ENCODE assay signal across 15 cellular contexts in the genomic region with DNA sequence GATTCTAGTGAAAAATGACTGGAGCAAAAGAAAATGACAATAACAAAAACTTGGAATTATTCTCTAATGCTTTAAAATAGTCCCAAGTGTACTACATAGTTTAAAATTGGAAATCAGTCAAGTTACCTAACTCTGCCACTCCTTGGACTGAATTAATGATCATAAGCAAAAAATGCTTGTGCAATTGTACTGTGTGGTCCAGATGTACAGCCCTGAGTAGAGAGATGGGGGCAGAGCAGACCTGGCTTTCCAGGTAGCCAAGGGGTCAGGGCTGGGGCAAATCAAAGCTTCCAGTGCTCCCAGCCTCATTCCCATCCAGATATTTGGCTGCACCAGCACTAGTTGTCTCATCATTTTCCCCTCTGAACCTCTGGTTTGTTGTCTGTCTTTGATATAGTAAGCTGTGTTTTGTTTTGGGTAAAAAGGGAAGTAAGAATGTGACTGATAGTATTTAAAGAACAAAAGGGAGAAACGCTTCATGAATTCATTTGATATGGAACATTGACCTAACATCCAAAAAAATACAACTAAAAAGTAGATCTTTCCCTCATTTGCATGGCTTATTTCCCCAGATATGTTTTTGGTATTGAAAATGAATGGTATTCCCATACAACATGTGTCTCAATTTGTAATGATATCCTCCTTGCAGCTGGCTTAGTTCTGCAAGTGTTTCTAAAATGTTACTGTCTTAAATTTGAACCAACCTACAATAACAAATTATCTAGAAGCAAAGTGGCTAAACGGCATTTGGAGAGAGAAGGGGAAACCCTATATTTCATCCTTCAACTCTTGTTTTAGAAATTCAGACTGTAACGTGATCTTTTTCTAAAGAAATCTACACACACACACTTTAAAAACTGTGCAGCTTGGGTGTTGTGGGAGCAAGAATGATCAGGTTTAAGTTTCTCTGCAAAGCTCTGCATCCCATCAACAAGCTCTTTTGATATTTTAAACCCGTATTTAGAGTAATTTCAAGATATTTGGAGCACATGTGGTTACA.
DNase-seq lines count a peak whose midpoint lies in the region; ATAC-seq and TF ChIP-seq lines count a peak whose summit lies in the region.
"Had no signal": no experiment of that assay in that cellular context is flagged by ENCODE, and none has a peak within 500 bp of the region (broad histone marks: within the 10 kb centered on the region; RNA-seq: fewer than 3 reads in every experiment).

No MANE protein-coding gene starts in this region.

- no peak overlapping the region for H2AFZ ChIP-seq in OCI-LY7 (ENCODE audit: low read length)

- no peaks in the 10 kb centered on the region for H3K9me2 ChIP-seq in OCI-LY7 (ENCODE audit: insufficient read depth, low read length)

- peak overlapping the region; percentile 33 to 67 for H3K4me3 Mint-ChIP-seq in stimulated activated naive B cell treated with anti-CD40 and anti-IgM and Interleukin-4, amounts not matched to agents 10 μg/mL and 1 μg/mL and 100 μg/mL, for 72 hours
- H3K4me3 Mint-ChIP-seq: activated T-helper 1 cell treated with anti-CD3 and anti-CD28 coated beads, Interleukin-12 subunit alpha, Interleukin-12 subunit beta, Interleukin-2, Interleukin-4 antibody, amounts not matched to agents 30 ng/mL and 10 ng/mL and 1 ng/mL, durations not matched to agents 14 hours and 24 hours and 36 hours had no signal

- H3K27me3 Mint-ChIP-seq in stimulated activated naive B cell treated with anti-CD40 and anti-IgM and Interleukin-4, amounts not matched to agents 10 μg/mL and 1 μg/mL and 100 μg/mL, for 72 hours, result no peaks in the 10 kb centered on the region

- intact Hi-C loops in OCI-LY7 (cut with micrococcal nuclease; ENCODE audit: unreplicated experiment), result loop anchor here (1.0 to 5.0 kb wide), 2 partner anchors 24 to 105 kb away; no protein-coding TSS in a partner anchor

- peaks cover 9% of the 10 kb centered on the region; the same call in 1 of the 2 replicates for H3K79me2 ChIP-seq in OCI-LY7 (ENCODE audit: insufficient read depth, low read depth, low read length)

- H3K4me1 Mint-ChIP-seq in stimulated activated naive B cell treated with anti-CD40 and anti-IgM and Interleukin-4, amounts not matched to agents 10 μg/mL and 1 μg/mL and 100 μg/mL, for 72 hours, result peaks cover 40 to 68% of the 10 kb centered on the region in 2 donors

- TF ChIP-seq CTCF in OCI-LY7 (conservative IDR thresholded peaks at IDR 0.05; ENCODE audit: low read length), result no peak

- peak overlapping the region; percentile 73 for H3K27ac Mint-ChIP-seq in stimulated activated naive B cell treated with anti-CD40 and anti-IgM and Interleukin-4, amounts not matched to agents 10 μg/mL and 1 μg/mL and 100 μg/mL, for 72 hours
- H3K27ac Mint-ChIP-seq: activated T-helper 1 cell treated with anti-CD3 and anti-CD28 coated beads, Interleukin-12 subunit alpha, Interleukin-12 subunit beta, Interleukin-2, Interleukin-4 antibody, amounts not matched to agents 30 ng/mL and 10 ng/mL and 1 ng/mL, durations not matched to agents 14 hours and 24 hours and 36 hours had no signal

- peak overlapping the region; percentile 81 for H3K4me2 ChIP-seq in OCI-LY7 (ENCODE audit: low read length)

- no peaks in the 10 kb centered on the region for H4K20me1 ChIP-seq in OCI-LY7 (ENCODE audit: insufficient read depth, low read length)

- peaks cover 3 to 4% of the 10 kb centered on the region in 2 donors for H3K36me3 Mint-ChIP-seq in stimulated activated naive B cell treated with anti-CD40 and anti-IgM and Interleukin-4, amounts not matched to agents 10 μg/mL and 1 μg/mL and 100 μg/mL, for 72 hours

- POLR2A ChIA-PET in OCI-LY7 (lab: Charles Lee), result interaction anchor here (0.6 to 10.0 kb wide), 17 partner anchors 12 to 1821 kb away, joined by 3 to 89 read pairs (median 5); partner anchors contain the start of genes PDSS2 and SOBP

- CTCF ChIA-PET in OCI-LY7 (lab: Charles Lee; ENCODE audit: unreplicated experiment), result interaction anchor here (1.2 to 1.3 kb wide), 3 partner anchors 14 to 325 kb away, joined by 3 to 4 read pairs (median 3); no protein-coding TSS in a partner anchor

- peak overlapping the region; percentile 92 for H3K27ac ChIP-seq in OCI-LY7 (ENCODE audit: low read depth, low read length, poor library complexity, severe bottlenecking)
- H3K27ac ChIP-seq: 22Rv1, SK-N-MC, thoracic aorta had no signal

- no peaks in the 10 kb centered on the region for H3K9me3 Mint-ChIP-seq in stimulated activated naive B cell treated with anti-CD40 and anti-IgM and Interleukin-4, amounts not matched to agents 10 μg/mL and 1 μg/mL and 100 μg/mL, for 72 hours
- H3K9me3 Mint-ChIP-seq: activated T-helper 1 cell treated with anti-CD3 and anti-CD28 coated beads, Interleukin-12 subunit alpha, Interleukin-12 subunit beta, Interleukin-2, Interleukin-4 antibody, amounts not matched to agents 30 ng/mL and 10 ng/mL and 1 ng/mL, durations not matched to agents 14 hours and 24 hours and 36 hours had no signal

- peak; percentile 72 for ATAC-seq in HG03095 (IDR thresholded peaks at IDR 0.05; ENCODE audit: unreplicated experiment)
- ATAC-seq in stimulated activated naive B cell treated with anti-CD40 and anti-IgM and Interleukin-4, amounts not matched to agents 10 μg/mL and 1 μg/mL and 100 μg/mL, for 72 hours (replicated peaks), result peak; percentile 85

- DNase-seq in NCI-H2107 treated with DMSO at 0.1 percent for 48 hours (lab: John Stamatoyannopoulos, UW; ENCODE audit: unreplicated experiment) (peak; percentile 73), NCI-H2107 (lab: John Stamatoyannopoulos, UW) (no peak), OCI-LY7 (ENCODE audit: low spot score) (peak; percentile 76), hepatic stellate cell (ENCODE audit: low spot score) (no peak), dedifferentiated amniotic fluid mesenchymal stem cell (ENCODE audit: extremely low spot score) (no peak), GM19238 (ENCODE audit: insufficient read length, low spot score) (no peak)
- DNase-seq in stimulated activated naive B cell treated with anti-CD40 and anti-IgM and Interleukin-4, amounts not matched to agents 10 μg/mL and 1 μg/mL and 100 μg/mL, for 72 hours, result no peak
- DNase-seq: activated CD4-positive, alpha-beta T cell treated with anti-CD3 and anti-CD28 coated beads for 1 hour; NCI-H1105; NCI-H774 had no signal

- TSS peak; percentile 38 for BruUV-seq in OCI-LY7 (replicated peaks; lab: Mats Ljungman, UMichigan)

- H3K9me3 ChIP-seq in OCI-LY7 (ENCODE audit: low read length), result no peaks in the 10 kb centered on the region
- H3K9me3 ChIP-seq: thoracic aorta had no signal

- H3K36me3 ChIP-seq in OCI-LY7 (ENCODE audit: insufficient read depth, low read length), result peaks cover 30% of the 10 kb centered on the region
- H3K36me3 ChIP-seq: thoracic aorta had no signal

- H3K4me1 ChIP-seq in OCI-LY7 (ENCODE audit: insufficient read depth, low read length, poor library complexity, severe bottlenecking), result peaks cover 71% of the 10 kb centered on the region

- peak overlapping the region; percentile 50 for H3K4me3 ChIP-seq in OCI-LY7 (ENCODE audit: low read depth, low read length, poor library complexity, severe bottlenecking)
- H3K4me3 ChIP-seq: SK-N-MC had no signal

Comparison
In these comparisons a context has a peak if more than half of its experiments do, and no peak if none do; other contexts are left out.
1. DNase-seq: peak in NCI-H2107 treated with DMSO at 0.1 percent for 48 hours (single experiment) and OCI-LY7 (single experiment); none in NCI-H2107 (single experiment), stimulated activated naive B cell treated with anti-CD40 and anti-IgM and Interleukin-4, amounts not matched to agents 10 μg/mL and 1 μg/mL and 100 μg/mL, for 72 hours (single experiment), hepatic stellate cell (single experiment), dedifferentiated amniotic fluid mesenchymal stem cell (single experiment) and GM19238 (single experiment).